In genomic region chr13:50080158-50080855, GRCh38 we compare ENCODE assay signal across 8 cellular contexts.
DNase-seq lines count a peak whose midpoint lies in the region; TF ChIP-seq lines count a peak whose summit lies in the region.

No MANE protein-coding gene starts in this region.

- intact Hi-C loops in ovary (cut with DNase I), result loop anchor here (2.0 to 10.0 kb wide), 8 partner anchors 42 to 834 kb away; partner anchors contain the start of gene TRIM13 (in 2 of the 4)

- H3K4me3 ChIP-seq in foreskin fibroblast (ENCODE audit: low read depth in 1 of 2, low read length in 2 of 2) (peak overlapping the region; percentile 86 to 91), ovary (peak overlapping the region; percentile 53)

- WGBS in ovary, 3 donors, result 16 to 23% (median 17%) methylated on average over 31 of the region's 31 CpGs

- H3K27me3 ChIP-seq in ovary, result no peaks in the 10 kb centered on the region

- DNase-seq in SIG-M5 treated with dmso at 0.1 percent for 504 hours (lab: John Stamatoyannopoulos, UW; ENCODE audit: unreplicated experiment) (peak; percentile 75), SIG-M5 (lab: John Stamatoyannopoulos, UW) (no peak), NCI-H2227 treated with DMSO at 0.1 percent for 48 hours (lab: John Stamatoyannopoulos, UW) (peak; percentile 31), foreskin fibroblast (peak; percentile 23 to 65), ovary (peak in 1 of 5 donors; percentile 22), mucosa of gallbladder (ENCODE audit: low spot score) (no peak), T1000 (lab: John Stamatoyannopoulos, UW) (no peak)
- DNase-seq in activated T-cell treated with anti-CD3 and anti-CD28 coated beads, Interleukin-2, amount 50 U/mL, for 48 hours, result peak; percentile 53

- no peaks in the 10 kb centered on the region for H3K4me1 ChIP-seq in ovary (ENCODE audit: insufficient read depth)

- H3K36me3 ChIP-seq in ovary, result no peaks in the 10 kb centered on the region

- TF ChIP-seq POLR2A in ovary (IDR thresholded peaks at IDR 0.05), result no peak

- TF ChIP-seq CTCF in foreskin fibroblast (IDR thresholded peaks at IDR 0.05; ENCODE audit: low read depth, low read length) (no peak), ovary (IDR thresholded peaks at IDR 0.05) (no peak)

- no peaks in the 10 kb centered on the region for H3K9me3 ChIP-seq in ovary

- TF ChIP-seq EP300 in ovary (IDR thresholded peaks at IDR 0.05), result no peak

- peak overlapping the region in 1 of 2 donors; percentile 6 for H3K27ac ChIP-seq in ovary

Comparison
In these comparisons a context has a peak if more than half of its experiments do, and no peak if none do; other contexts are left out.
1. DNase-seq: peak in SIG-M5 treated with dmso at 0.1 percent for 504 hours (single experiment), NCI-H2227 treated with DMSO at 0.1 percent for 48 hours (single experiment), activated T-cell treated with anti-CD3 and anti-CD28 coated beads, Interleukin-2, amount 50 U/mL, for 48 hours (2 of 2) and foreskin fibroblast (2 of 2); none in SIG-M5 (single experiment), mucosa of gallbladder (single experiment) and T1000 (single experiment).